Comparison of ENCODE assay signal across 10 cellular contexts in the genomic region with DNA sequence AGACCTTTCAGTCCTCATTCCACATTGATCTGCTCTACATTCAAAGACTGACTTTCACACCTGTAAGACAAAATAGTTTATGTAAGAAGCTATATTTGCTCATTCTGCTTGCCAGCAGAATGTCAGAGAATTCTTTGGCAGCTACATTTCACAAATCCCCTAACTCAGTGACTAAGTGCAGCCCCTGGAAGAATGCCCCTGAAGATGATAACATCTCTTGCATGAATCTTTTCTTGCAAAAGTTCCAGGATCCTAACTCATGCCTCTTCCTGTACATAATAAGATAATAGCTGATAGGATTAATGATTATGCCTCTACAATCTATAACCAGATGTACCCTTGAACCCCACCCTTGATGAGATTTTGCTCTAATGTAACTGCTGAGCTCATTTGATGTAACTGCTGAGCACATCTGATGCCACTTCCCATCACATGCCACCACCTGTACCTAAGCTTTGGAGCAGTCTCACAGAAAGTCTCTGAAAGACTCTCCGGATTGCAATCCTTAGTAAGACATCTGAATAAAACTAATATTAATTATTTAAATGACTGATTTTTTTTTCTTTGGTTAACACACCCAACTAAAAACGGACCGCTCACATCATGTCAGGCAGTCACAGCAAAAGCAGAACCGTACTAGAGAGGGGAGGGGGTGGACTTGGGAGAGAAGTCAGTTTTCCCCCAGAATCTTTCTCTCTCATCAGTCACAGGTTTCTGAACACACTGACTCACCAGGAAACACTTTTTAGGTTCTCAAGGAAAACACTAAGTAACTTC. TPM values are rescaled to one million over a fixed set of nuclear protein-coding genes. Genes with fewer than 3 reads are reported as not detected.
DNase-seq lines count a peak whose midpoint lies in the region; ATAC-seq, FAIRE-seq and TF ChIP-seq lines count a peak whose summit lies in the region.
"Had no signal": no experiment of that assay in that cellular context is flagged by ENCODE, and none has a peak within 500 bp of the region (broad histone marks: within the 10 kb centered on the region; RNA-seq: fewer than 3 reads in every experiment).

No MANE protein-coding gene starts in this region.

- no peak overlapping the region for H3K27ac Mint-ChIP-seq in CD4-positive, alpha-beta T cell
- H3K27ac Mint-ChIP-seq in naive thymus-derived CD4-positive, alpha-beta T cell, result peak overlapping the region in 1 of 9 donors; percentile 96
- H3K27ac Mint-ChIP-seq in endothelial cell (ENCODE audit: unreplicated experiment), result no peak overlapping the region

- H3K9me3 Mint-ChIP-seq in CD4-positive, alpha-beta T cell, result no peaks in the 10 kb centered on the region
- H3K9me3 Mint-ChIP-seq in naive thymus-derived CD4-positive, alpha-beta T cell, result peaks cover 0 to 9% (median 0%) of the 10 kb centered on the region in 11 donors
- peaks cover 5% of the 10 kb centered on the region for H3K9me3 Mint-ChIP-seq in endothelial cell (ENCODE audit: unreplicated experiment)

- peaks cover 46% of the 10 kb centered on the region for H3K27me3 Mint-ChIP-seq in CD4-positive, alpha-beta T cell
- peaks cover 23 to 55% (median 35%) of the 10 kb centered on the region in 5 donors for H3K27me3 Mint-ChIP-seq in naive thymus-derived CD4-positive, alpha-beta T cell
- peaks cover 2% of the 10 kb centered on the region for H3K27me3 Mint-ChIP-seq in endothelial cell (ENCODE audit: unreplicated experiment)

- no peaks in the 10 kb centered on the region for H3K36me3 Mint-ChIP-seq in CD4-positive, alpha-beta T cell (ENCODE audit: low read depth)
- peaks cover 0 to 15% (median 5%) of the 10 kb centered on the region in 5 donors for H3K36me3 Mint-ChIP-seq in naive thymus-derived CD4-positive, alpha-beta T cell
- H3K36me3 Mint-ChIP-seq in endothelial cell (ENCODE audit: low read depth, unreplicated experiment), result peaks cover 4% of the 10 kb centered on the region

- in situ Hi-C loops in K562 (cut with MboI), result no loop called here

- CTCF ChIA-PET in CD4-positive, alpha-beta T cell (lab: Charles Lee), result no interaction called here
- CTCF ChIA-PET in K562 (lab: Yijun Ruan, JAX; ENCODE audit: low intra/inter-chr PET ratio), result no interaction called here
- CTCF ChIA-PET in naive thymus-derived CD4-positive, alpha-beta T cell (lab: Charles Lee), result interaction anchor here (0.7 kb wide), 1 partner anchor 41 kb away, joined by 5 read pairs; no protein-coding TSS in a partner anchor

- H3K36me3 ChIP-seq in K562 (ENCODE audit: control insufficient read depth, insufficient read depth, low read length), result no peaks in the 10 kb centered on the region
- H3K36me3 ChIP-seq in naive thymus-derived CD4-positive, alpha-beta T cell (ENCODE audit: control insufficient read depth in 2 of 3, insufficient read depth in 3 of 3, low read length in 3 of 3), result no peaks in the 10 kb centered on the region

- DNase-seq in CD4-positive, alpha-beta T cell, result no peak
- DNase-seq in Kasumi-1 (lab: John Stamatoyannopoulos, UW), result peak; percentile 23 to 28
- no peak for DNase-seq in K562 (ENCODE audit: extremely low read depth in 1 of 4, low spot score in 3 of 4)
- no peak for DNase-seq in naive thymus-derived CD4-positive, alpha-beta T cell
- DNase-seq in endothelial cell (ENCODE audit: low spot score), result no peak
- DNase-seq in AG20443 (ENCODE audit: low spot score), result no peak
- DNase-seq: NCI-H1048 had no signal

- H4K20me1 ChIP-seq in K562 (replicated peaks; ENCODE audit: control insufficient read depth, insufficient read depth, low read length), result no peaks in the 10 kb centered on the region

- H3K9ac ChIP-seq in K562 (ENCODE audit: insufficient read depth in 1 of 2, low read depth in 2 of 2, low read length in 2 of 2), result no peak overlapping the region

- H3K4me2 ChIP-seq in K562 (ENCODE audit: insufficient read depth, low read length), result no peak overlapping the region

- H3K9me3 ChIP-seq in CD4-positive, alpha-beta T cell (ENCODE audit: control insufficient read depth, low read length), result no peaks in the 10 kb centered on the region
- peaks cover 6% of the 10 kb centered on the region; the same call in 1 of the 2 replicates for H3K9me3 ChIP-seq in K562 (replicated peaks; ENCODE audit: control insufficient read depth, insufficient read depth, low read depth, low read length)
- H3K9me3 ChIP-seq in naive thymus-derived CD4-positive, alpha-beta T cell (ENCODE audit: control insufficient read depth in 2 of 3, low read length in 3 of 3), result no peaks in the 10 kb centered on the region

- peaks cover 15% of the 10 kb centered on the region for H3K4me1 Mint-ChIP-seq in CD4-positive, alpha-beta T cell (ENCODE audit: low read depth)
- peaks cover 11 to 42% (median 20%) of the 10 kb centered on the region in 7 donors for H3K4me1 Mint-ChIP-seq in naive thymus-derived CD4-positive, alpha-beta T cell
- H3K4me1 Mint-ChIP-seq in endothelial cell (ENCODE audit: unreplicated experiment), result peaks cover 3% of the 10 kb centered on the region

- no peak for TF ChIP-seq RAD21 in K562 (CRISPR knock-in tag; conservative IDR thresholded peaks at IDR 0.05 in 1 of 2, IDR thresholded peaks at IDR 0.05 in 1 of 2)

- H3K79me2 ChIP-seq in K562 (ENCODE audit: control insufficient read depth, insufficient read depth, low read length), result no peaks in the 10 kb centered on the region

- TF ChIP-seq POLR2A in K562 (conservative IDR thresholded peaks at IDR 0.05), result no peak

- WGBS in K562 (ENCODE audit: insufficient coverage, low coverage, missing lambda C conversion rate), result 18% methylated on average over 4 of the region's 4 CpGs

- peak overlapping the region; percentile 49 for H3K4me3 Mint-ChIP-seq in CD4-positive, alpha-beta T cell
- peak overlapping the region in 8 of 10 donors; percentile 29 to 83 (median 56) for H3K4me3 Mint-ChIP-seq in naive thymus-derived CD4-positive, alpha-beta T cell
- H3K4me3 Mint-ChIP-seq in endothelial cell (ENCODE audit: unreplicated experiment), result no peak overlapping the region

- no peaks in the 10 kb centered on the region for H3K9me1 ChIP-seq in K562 (ENCODE audit: control insufficient read depth, insufficient read depth, low read length)

- no peak for FAIRE-seq in K562 (lab: Jason Lieb, UNC)

- H3K4me1 ChIP-seq in K562 (replicated peaks in 1 of 2; ENCODE audit: control insufficient read depth in 2 of 2, insufficient read depth in 2 of 2, low read length in 2 of 2), result peaks cover 3 to 5% of the 10 kb centered on the region in 2 experiments; a peak in 3 of 5 replicates
- peaks cover 5 to 14% of the 10 kb centered on the region in 2 donors for H3K4me1 ChIP-seq in naive thymus-derived CD4-positive, alpha-beta T cell (ENCODE audit: control insufficient read depth in 2 of 2, insufficient read depth in 2 of 2, low read length in 2 of 2)

- ATAC-seq in CD4-positive, alpha-beta T cell (ENCODE audit: poor library complexity), result peak; percentile 33
- ATAC-seq in K562, result 0 out of 3 replicates have a peak, but pooled peaks have one; percentile 44
- ATAC-seq in naive thymus-derived CD4-positive, alpha-beta T cell, result peak; percentile 48
- no peak for ATAC-seq in HG02870 (IDR thresholded peaks at IDR 0.05; ENCODE audit: unreplicated experiment)
- ATAC-seq in HG03469 (IDR thresholded peaks at IDR 0.05; ENCODE audit: unreplicated experiment), result no peak

- no TSS peak for BruUV-seq in K562 (replicated peaks; lab: Mats Ljungman, UMichigan)

- no peak overlapping the region for H3K4me3 ChIP-seq in K562
- H3K4me3 ChIP-seq in naive thymus-derived CD4-positive, alpha-beta T cell (ENCODE audit: low read length), result no peak overlapping the region

- H3K27ac ChIP-seq in CD4-positive, alpha-beta T cell (ENCODE audit: low read depth, low read length), result no peak overlapping the region
- H3K27ac ChIP-seq in K562 (ENCODE audit: extremely low read depth, low read depth, low read length), result no peak overlapping the region
- H3K27ac ChIP-seq in naive thymus-derived CD4-positive, alpha-beta T cell (ENCODE audit: low read depth, low read length), result no peak overlapping the region

- H3K27me3 ChIP-seq in CD4-positive, alpha-beta T cell (ENCODE audit: control insufficient read depth, insufficient read depth, low read length), result peaks cover 20% of the 10 kb centered on the region
- peaks cover 2 to 14% of the 10 kb centered on the region in 2 experiments; a peak in 4 of 5 replicates for H3K27me3 ChIP-seq in K562 (ENCODE audit: control insufficient read depth in 2 of 2, insufficient read depth in 2 of 2, low read length in 2 of 2)
- H3K27me3 ChIP-seq in naive thymus-derived CD4-positive, alpha-beta T cell (ENCODE audit: control insufficient read depth in 2 of 2, insufficient read depth in 2 of 2, low read length in 2 of 2), result peaks cover 0 to 12% of the 10 kb centered on the region in 2 donors

- POLR2A ChIA-PET in CD4-positive, alpha-beta T cell (lab: Charles Lee), result interaction anchor here (0.7 to 2.0 kb wide), 5 partner anchors 9 to 81 kb away, joined by 3 to 20 read pairs (median 5); a partner anchor contains a TSS
- POLR2A ChIA-PET in K562 (lab: Yijun Ruan, JAX), result interaction anchor here (0.6 to 2.8 kb wide), 3 partner anchors 10 to 26 kb away, joined by 3 to 24 read pairs (median 12); a partner anchor contains a TSS
- POLR2A ChIA-PET in naive thymus-derived CD4-positive, alpha-beta T cell (lab: Charles Lee), result interaction anchor here (0.7 kb wide), 1 partner anchor 896 kb away, joined by 3 read pairs; no protein-coding TSS in a partner anchor

- no peak for TF ChIP-seq CTCF in CD4-positive, alpha-beta T cell (IDR thresholded peaks at IDR 0.05)
- no peak for TF ChIP-seq CTCF in K562 (IDR thresholded peaks at IDR 0.05 in 2 of 3, conservative IDR thresholded peaks at IDR 0.05 in 1 of 3; ENCODE audit: insufficient read depth in 2 of 3, low read depth in 1 of 3, low read length in 3 of 3)
- TF ChIP-seq CTCF in endothelial cell (IDR thresholded peaks at IDR 0.05; ENCODE audit: unreplicated experiment), result no peak

- H2AFZ ChIP-seq in K562 (ENCODE audit: low read depth, low read length), result no peak overlapping the region

- intact Hi-C loops in CD4-positive, alpha-beta T cell (cut with DNase I, micrococcal nuclease), result no loop called here
- intact Hi-C loops in K562 (cut with micrococcal nuclease), result no loop called here
- intact Hi-C loops in naive thymus-derived CD4-positive, alpha-beta T cell (cut with micrococcal nuclease), result loop anchor here (1.0 to 5.0 kb wide), 3 partner anchors 11 to 75 kb away; a partner anchor contains a TSS

- no peak for TF ChIP-seq EP300 in K562 (IDR thresholded peaks at IDR 0.05; ENCODE audit: low read length)

RNA-seq across cellular contexts. Expression of a gene that starts 0.7 kb away (rescaled TPM):
- total RNA-seq in CD4-positive, alpha-beta T cell, result under 1 TPM in 1 of 2 experiments, not detected in 1; 0.03 TPM
- total RNA-seq in K562 (2011; cell fraction: chromatin; rRNA removed; ENCODE audit: low replicate concordance), result 34.0 and 46.0 TPM in 2 replicates
- total RNA-seq in K562 (2011; cell fraction: nucleolus; rRNA removed), result 2.8 and 5.4 TPM in 2 replicates
- total RNA-seq in K562 (2011; cell fraction: nucleoplasm; rRNA removed), result 5.0 and 10.5 TPM in 2 replicates
- total RNA-seq in K562 (2014; rRNA removed), result 1.3 and 1.4 TPM in 2 replicates
- total RNA-seq in K562 (2014; rRNA removed; fragmentation: Illumina TruSeq; extraction: Trizol), result 3.9 and 4.2 TPM in 2 replicates
- total RNA-seq in K562 (2015; rRNA removed; fragmentation: Illumina TruSeq; extraction: Trizol), result 2.7 and 3.0 TPM in 2 replicates
- 2.8 and 2.9 TPM in 2 replicates for total RNA-seq in K562 (2021)
- 4.2 and 6.8 TPM in 2 replicates for polyA plus RNA-seq in K562 (2011; rRNA removed)
- polyA plus RNA-seq in K562 (2011; cell fraction: cytosol; rRNA removed), result 0.49 and 2.6 TPM in 2 replicates
- polyA plus RNA-seq in K562 (2011; cell fraction: nucleus; rRNA removed), result 13.0 and 21.6 TPM in 2 replicates
- polyA plus RNA-seq in K562 (2012), result 2.2 and 3.1 TPM in 2 replicates
- polyA plus RNA-seq in K562 (2014; fragmentation: Illumina TruSeq; extraction: Trizol), result 1.9 and 2.2 TPM in 2 replicates
- 1 to 10 TPM; 1.2 to 1.3 TPM for polyA plus RNA-seq in K562 (2014; fragmentation: Nextera tagmentation; extraction: Ambion mirVana)
- 2.5 and 4.0 TPM in 2 replicates for polyA plus RNA-seq in K562 (2014; rRNA removed)
- polyA minus RNA-seq in K562 (2011; rRNA and poly(A)+ RNA removed), result 12.4 and 32.0 TPM in 2 replicates
- 1.4 and 2.3 TPM in 2 replicates for polyA minus RNA-seq in K562 (2011; cell fraction: cytosol; rRNA and poly(A)+ RNA removed)
- polyA minus RNA-seq in K562 (2011; cell fraction: nucleus; rRNA and poly(A)+ RNA removed), result 7.8 and 27.9 TPM in 2 replicates
- total RNA-seq in naive thymus-derived CD4-positive, alpha-beta T cell, result under 1 TPM; 0.02 to 0.15 (median 0.05) TPM
- polyA plus RNA-seq in naive thymus-derived CD4-positive, alpha-beta T cell, result not detected
- 0.05 TPM for total RNA-seq in endothelial cell (ENCODE audit: unreplicated experiment)
- polyA plus RNA-seq: fibroblast of lung had no signal

RNA-seq across cellular contexts. Expression of a gene that starts 11.5 kb away (rescaled TPM):
- 10 to 100 TPM; 24.1 to 26.2 TPM for total RNA-seq in CD4-positive, alpha-beta T cell
- total RNA-seq in K562 (2011; cell fraction: chromatin; rRNA removed; ENCODE audit: low replicate concordance), result 16.7 and 46.2 TPM in 2 replicates
- 17.6 and 18.0 TPM in 2 replicates for total RNA-seq in K562 (2011; cell fraction: nucleolus; rRNA removed)
- total RNA-seq in K562 (2011; cell fraction: nucleoplasm; rRNA removed), result 33.9 and 56.4 TPM in 2 replicates
- total RNA-seq in K562 (2014; rRNA removed) (185 and 193 TPM in 2 replicates), K562 (2014; rRNA removed; fragmentation: Illumina TruSeq; extraction: Trizol) (268 and 311 TPM in 2 replicates), K562 (2015; rRNA removed; fragmentation: Illumina TruSeq; extraction: Trizol) (234 and 252 TPM in 2 replicates), K562 (2021) (171 and 173 TPM in 2 replicates), endothelial cell (ENCODE audit: unreplicated experiment) (83.6 TPM)
- polyA plus RNA-seq in K562 (2011; rRNA removed) (253 and 331 TPM in 2 replicates), K562 (2014; fragmentation: Illumina TruSeq; extraction: Trizol) (239 and 261 TPM in 2 replicates), K562 (2014; fragmentation: Nextera tagmentation; extraction: Ambion mirVana) (100 to 1,000 TPM; 155 to 203 TPM), K562 (2014; rRNA removed) (201 and 204 TPM in 2 replicates)
- polyA plus RNA-seq in K562 (2011; cell fraction: cytosol; rRNA removed), result 80.9 and 156 TPM in 2 replicates
- polyA plus RNA-seq in K562 (2011; cell fraction: nucleus; rRNA removed), result 32.5 and 59.8 TPM in 2 replicates
- polyA plus RNA-seq in K562 (2012), result 153 and 176 TPM in 2 replicates
- 172 and 181 TPM in 2 replicates for polyA minus RNA-seq in K562 (2011; rRNA and poly(A)+ RNA removed)
- 71.5 and 91.3 TPM in 2 replicates for polyA minus RNA-seq in K562 (2011; cell fraction: cytosol; rRNA and poly(A)+ RNA removed)
- 11.7 and 30.0 TPM in 2 replicates for polyA minus RNA-seq in K562 (2011; cell fraction: nucleus; rRNA and poly(A)+ RNA removed)
- 100 to 1,000 TPM in 1 of 5 experiments, 10 to 100 TPM in 4; 16.0 to 103 (median 22.3) TPM for total RNA-seq in naive thymus-derived CD4-positive, alpha-beta T cell
- 10 to 100 TPM; 68.2 to 97.3 TPM for polyA plus RNA-seq in naive thymus-derived CD4-positive, alpha-beta T cell

Comparison
In these comparisons a context has a peak if more than half of its experiments do, and no peak if none do; other contexts are left out.
1. ATAC-seq: peak in CD4-positive, alpha-beta T cell (single experiment), K562 (single experiment) and naive thymus-derived CD4-positive, alpha-beta T cell (single experiment); none in HG02870 (single experiment) and HG03469 (single experiment).
2. DNase-seq: peak in Kasumi-1 (2 of 2); none in CD4-positive, alpha-beta T cell (0 of 10), K562 (0 of 4), naive thymus-derived CD4-positive, alpha-beta T cell (0 of 9), endothelial cell (single experiment) and AG20443 (single experiment).
3. intact Hi-C loops: an anchor here in naive thymus-derived CD4-positive, alpha-beta T cell (1.0 to 5.0 kb wide); none called in CD4-positive, alpha-beta T cell and K562.